Comparison of ENCODE assay signal across 16 cellular contexts in the genomic region with DNA sequence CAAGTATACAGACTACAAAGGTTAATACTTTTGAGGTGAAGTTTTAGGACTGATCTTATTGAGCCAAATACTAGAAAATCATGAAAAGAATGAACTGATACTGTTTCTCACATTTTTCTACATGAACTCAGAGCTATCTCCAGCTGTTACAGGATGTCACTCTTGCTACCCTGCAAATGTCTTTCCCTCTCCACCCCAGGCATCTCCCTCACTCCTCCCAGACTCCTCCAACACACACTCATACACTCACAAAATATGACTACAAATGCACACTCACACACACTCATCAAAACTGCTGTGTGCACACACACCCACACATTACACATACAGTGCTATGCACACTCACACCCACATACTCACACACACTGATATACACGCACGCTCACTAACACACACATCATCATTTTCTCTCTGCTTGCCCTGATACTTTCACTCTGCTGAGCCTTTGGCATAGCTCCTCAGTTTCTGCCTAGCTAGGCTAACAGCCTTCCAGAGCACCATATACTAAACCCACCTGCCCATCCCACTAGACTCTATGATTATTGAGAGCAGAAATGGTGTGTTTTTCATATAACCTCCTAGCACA.
DNase-seq lines count a peak whose midpoint lies in the region; ATAC-seq and TF ChIP-seq lines count a peak whose summit lies in the region.
"Had no signal": no experiment of that assay in that cellular context is flagged by ENCODE, and none has a peak within 500 bp of the region (broad histone marks: within the 10 kb centered on the region; RNA-seq: fewer than 3 reads in every experiment).

No MANE protein-coding gene starts in this region.

- H3K4me3 ChIP-seq in A673 (ENCODE audit: low read depth, low read length, poor library complexity, severe bottlenecking) (no peak overlapping the region), HEK293 (ENCODE audit: low read depth, low read length) (no peak overlapping the region), neural progenitor cell (no peak overlapping the region), lower leg skin (ENCODE audit: low read depth, poor library complexity, severe bottlenecking) (no peak overlapping the region)
- H3K4me3 ChIP-seq: A549, Peyer's patch had no signal

- H3K9me3 Mint-ChIP-seq in chondrocyte (ENCODE audit: low read depth) (no peaks in the 10 kb centered on the region), neural progenitor cell (no peaks in the 10 kb centered on the region)
- H3K9me3 Mint-ChIP-seq in activated naive CD8-positive, alpha-beta T cell treated with anti-CD3 and anti-CD28 coated beads, Interleukin-2, amount 50 U/mL, for 24 hours, result no peaks in the 10 kb centered on the region

- no peaks in the 10 kb centered on the region for H4K20me1 ChIP-seq in neural progenitor cell (ENCODE audit: low read depth)

- no TSS peak for BruUV-seq in A673 (replicated peaks; lab: Mats Ljungman, UMichigan)

- H3K4me1 Mint-ChIP-seq in chondrocyte (ENCODE audit: low read depth) (peaks cover 25% of the 10 kb centered on the region), neural progenitor cell (peaks cover 10% of the 10 kb centered on the region)
- H3K4me1 Mint-ChIP-seq in activated naive CD8-positive, alpha-beta T cell treated with anti-CD3 and anti-CD28 coated beads, Interleukin-2, amount 50 U/mL, for 24 hours, result no peaks in the 10 kb centered on the region

- no peak overlapping the region for H3K4me2 ChIP-seq in neural progenitor cell
- H3K4me2 ChIP-seq: A549 had no signal

- H3F3A ChIP-seq in neural progenitor cell (ENCODE audit: low read depth), result no peaks in the 10 kb centered on the region

- H3K27ac ChIP-seq in A673 (ENCODE audit: low read depth, low read length, poor library complexity, severe bottlenecking) (no peak overlapping the region), HEK293 (ENCODE audit: extremely low read depth, low read depth, low read length) (no peak overlapping the region), neural progenitor cell (no peak overlapping the region)
- H3K27ac ChIP-seq: A549, Peyer's patch had no signal

- peak; percentile 9 for DNase-seq in A673 (ENCODE audit: low spot score)
- no peak for DNase-seq in chondrocyte (ENCODE audit: low spot score)
- no peak for DNase-seq in neural progenitor cell (ENCODE audit: low spot score)
- DNase-seq in activated naive CD8-positive, alpha-beta T cell treated with anti-CD3 and anti-CD28 coated beads, Interleukin-2, amount 50 U/mL, for 24 hours, result no peak
- DNase-seq in GM03348 (ENCODE audit: low spot score), result no peak
- no peak for DNase-seq in lower leg skin (ENCODE audit: low spot score in 2 of 2)
- DNase-seq: AML-193, KBM-7, NCI-H1092, NCI-H446, NCI-H774, Peyer's patch, SIG-M5 had no signal

- no peak for TF ChIP-seq CTCF in A673 (conservative IDR thresholded peaks at IDR 0.05; ENCODE audit: low read depth, low read length)
- no peak for TF ChIP-seq CTCF in HEK293 (tag by site-specific recombination; IDR thresholded peaks at IDR 0.05)
- no peak for TF ChIP-seq CTCF in chondrocyte (IDR thresholded peaks at IDR 0.05)
- no peak for TF ChIP-seq CTCF in neural progenitor cell (IDR thresholded peaks at IDR 0.05)
- TF ChIP-seq CTCF in lower leg skin (IDR thresholded peaks at IDR 0.05), result no peak

- CTCF ChIA-PET in A673 (lab: Charles Lee) (no interaction called here), HEK293 (lab: Yijun Ruan, JAX) (interaction anchor here (0.7 kb wide), 1 partner anchor 548 kb away, joined by 3 read pairs; no protein-coding TSS in a partner anchor)

- no peaks in the 10 kb centered on the region for H3K79me2 ChIP-seq in neural progenitor cell (ENCODE audit: low read depth)

- no peak for TF ChIP-seq POLR2A in lower leg skin (IDR thresholded peaks at IDR 0.05)

- peaks cover 2% of the 10 kb centered on the region for H3K36me3 Mint-ChIP-seq in chondrocyte (ENCODE audit: low read depth)
- no peaks in the 10 kb centered on the region for H3K36me3 Mint-ChIP-seq in neural progenitor cell
- H3K36me3 Mint-ChIP-seq in activated naive CD8-positive, alpha-beta T cell treated with anti-CD3 and anti-CD28 coated beads, Interleukin-2, amount 50 U/mL, for 24 hours (ENCODE audit: low read depth), result no peaks in the 10 kb centered on the region

- H3K36me3 ChIP-seq in A673 (ENCODE audit: insufficient read depth, low read length, poor library complexity, severe bottlenecking), result no peaks in the 10 kb centered on the region
- H3K36me3 ChIP-seq in HEK293 (ENCODE audit: control insufficient read depth in 2 of 2, insufficient read depth in 1 of 2, low read length in 2 of 2), result no peaks in the 10 kb centered on the region
- H3K36me3 ChIP-seq in neural progenitor cell, result no peaks in the 10 kb centered on the region
- H3K36me3 ChIP-seq: Peyer's patch had no signal

- H3K27me3 ChIP-seq in A673 (replicated peaks; ENCODE audit: insufficient read depth, low read depth, low read length, poor library complexity), result no peaks in the 10 kb centered on the region
- H3K27me3 ChIP-seq in neural progenitor cell, result no peaks in the 10 kb centered on the region
- H3K27me3 ChIP-seq: Peyer's patch had no signal

- intact Hi-C loops in A673 (cut with micrococcal nuclease; ENCODE audit: unreplicated experiment), result no loop called here
- intact Hi-C loops in lower leg skin (cut with DNase I; ENCODE audit: low total_unique reads), result no loop called here

- WGBS in lower leg skin, 2 donors, result 92 to 94% methylated on average over 2 of the region's 2 CpGs

- peak overlapping the region; percentile 38 for H3K27ac Mint-ChIP-seq in chondrocyte (ENCODE audit: unreplicated experiment)
- peak overlapping the region; percentile 55 for H3K27ac Mint-ChIP-seq in neural progenitor cell
- no peak overlapping the region for H3K27ac Mint-ChIP-seq in activated naive CD8-positive, alpha-beta T cell treated with anti-CD3 and anti-CD28 coated beads, Interleukin-2, amount 50 U/mL, for 24 hours

- H3K4me3 Mint-ChIP-seq in chondrocyte (ENCODE audit: unreplicated experiment) (no peak overlapping the region), neural progenitor cell (no peak overlapping the region)
- no peak overlapping the region for H3K4me3 Mint-ChIP-seq in activated naive CD8-positive, alpha-beta T cell treated with anti-CD3 and anti-CD28 coated beads, Interleukin-2, amount 50 U/mL, for 24 hours

- no peak for ATAC-seq in activated naive CD8-positive, alpha-beta T cell treated with anti-CD3 and anti-CD28 coated beads, Interleukin-2, amount 50 U/mL, for 24 hours
- no peak for ATAC-seq in HG02588 (IDR thresholded peaks at IDR 0.05; ENCODE audit: unreplicated experiment)
- ATAC-seq: A549 had no signal

- H3K4me1 ChIP-seq in A673 (ENCODE audit: insufficient read depth, low read length, poor library complexity, severe bottlenecking) (peaks cover 7% of the 10 kb centered on the region), HEK293 (ENCODE audit: control insufficient read depth, insufficient read depth, low read length) (no peaks in the 10 kb centered on the region), neural progenitor cell (peaks cover 11% of the 10 kb centered on the region)
- H3K4me1 ChIP-seq: A549, Peyer's patch had no signal

- POLR2A ChIA-PET in A673 (lab: Charles Lee; ENCODE audit: low non-redundant PET), result no interaction called here
- POLR2A ChIA-PET in HEK293 (lab: Yijun Ruan, JAX), result no interaction called here

- no peaks in the 10 kb centered on the region for H3K27me3 Mint-ChIP-seq in chondrocyte (ENCODE audit: low read depth)
- no peaks in the 10 kb centered on the region for H3K27me3 Mint-ChIP-seq in neural progenitor cell (ENCODE audit: insufficient read depth, low read depth)
- H3K27me3 Mint-ChIP-seq in activated naive CD8-positive, alpha-beta T cell treated with anti-CD3 and anti-CD28 coated beads, Interleukin-2, amount 50 U/mL, for 24 hours, result peaks cover 4% of the 10 kb centered on the region

- peak overlapping the region; percentile 23 for H2AFZ ChIP-seq in neural progenitor cell (replicated peaks)

- H3K9ac ChIP-seq in neural progenitor cell, result no peak overlapping the region

- H3K9me3 ChIP-seq in A673 (ENCODE audit: low read depth, low read length, poor library complexity, severe bottlenecking) (no peaks in the 10 kb centered on the region), HEK293 (ENCODE audit: control insufficient read depth, insufficient read depth, low read depth, low read length) (no peaks in the 10 kb centered on the region), neural progenitor cell (ENCODE audit: low read depth) (no peaks in the 10 kb centered on the region)
- H3K9me3 ChIP-seq: A549, Peyer's patch had no signal

TF ChIP-seq in HEK293, 187 proteins besides CTCF, POLR2A, EP300 and RAD21:
- 0 out of 2 replicates have a peak, but pooled peaks have one; percentile 31 for TF ChIP-seq ZNF138 (tag by site-specific recombination; IDR thresholded peaks at IDR 0.05; ENCODE audit: borderline replicate concordance)
- TF ChIP-seq ZFHX2 (tag by site-specific recombination; conservative IDR thresholded peaks at IDR 0.05), result peak; percentile 32; the same call in 1 of the 2 replicates
- TF ChIP-seq ZNF664 (tag by site-specific recombination; IDR thresholded peaks at IDR 0.05), result no peak
